ENCODE assay signal across 37 cellular contexts in the genomic region with DNA sequence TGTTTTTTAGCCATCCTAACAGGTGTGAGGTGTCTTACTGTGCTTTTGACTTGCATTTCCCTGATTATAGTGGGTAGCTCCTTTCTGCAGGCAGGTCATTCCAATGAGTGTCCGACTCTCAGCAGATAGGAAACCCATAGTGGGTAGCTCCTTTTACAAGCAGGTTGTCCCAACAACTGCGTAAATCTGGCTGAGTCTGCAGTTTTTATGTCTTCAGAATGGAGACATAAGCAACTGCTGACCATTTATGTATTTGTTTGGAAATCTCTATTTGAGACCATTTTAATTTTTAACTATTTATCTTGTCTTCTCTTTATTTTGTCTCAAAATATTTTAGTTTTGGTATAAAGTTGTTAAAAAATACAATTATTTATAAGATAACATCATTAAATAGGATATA.
"Had no signal": no experiment of that assay in that cellular context is flagged by ENCODE, and none has a peak within 500 bp of the region (broad histone marks: within the 10 kb centered on the region; RNA-seq: fewer than 3 reads in every experiment).

No MANE protein-coding gene starts in this region.

- ATAC-seq: activated CD8-positive, alpha-beta T cell treated with anti-CD3 and anti-CD28 coated beads for 36 hours; activated naive CD4-positive, alpha-beta T cell treated with anti-CD3 and anti-CD28 coated beads, Interleukin-2, amount 50 U/mL, for 72 hours; activated T-cell treated with anti-CD3 and anti-CD28 coated beads, Interleukin-2, amount 50 U/mL, for 4 hours; activated T-cell treated with anti-CD3 and anti-CD28 coated beads, Interleukin-2, amount 50 U/mL, for 72 hours; activated T-helper 17 cell treated with anti-CD3 and anti-CD28 coated beads, Interleukin-2, amount 50 U/mL, for 72 hours; body of pancreas had no signal

- H3K4me1 Mint-ChIP-seq: activated B cell treated with CpG ODN at 0.5 μM for 24 hours; activated CD4-positive, alpha-beta T cell treated with anti-CD3 and anti-CD28 coated beads, Interleukin-2, amount 10 ng/mL, durations not matched to agents 24 days and 14 days; activated naive CD8-positive, alpha-beta T cell treated with anti-CD3 and anti-CD28 coated beads for 36 hours; activated T-helper 17 cell treated with anti-CD3 and anti-CD28 coated beads, Interleukin-2, amount 50 U/mL, for 72 hours had no signal

- H3K27ac Mint-ChIP-seq: activated B cell treated with CpG ODN at 0.5 μM for 24 hours; activated CD4-positive, alpha-beta memory T cell treated with anti-CD3 and anti-CD28 coated beads for 36 hours; activated CD4-positive, alpha-beta T cell treated with anti-CD3 and anti-CD28 coated beads, Interleukin-2, amount 10 ng/mL, durations not matched to agents 24 days and 14 days; activated CD8-positive, alpha-beta T cell treated with anti-CD3 and anti-CD28 coated beads for 36 hours; activated naive CD4-positive, alpha-beta T cell treated with anti-CD3 and anti-CD28 coated beads for 36 hours; activated naive CD4-positive, alpha-beta T cell treated with anti-CD3 and anti-CD28 coated beads, Interleukin-2, amount 50 U/mL, for 72 hours; activated naive CD8-positive, alpha-beta T cell treated with anti-CD3 and anti-CD28 coated beads for 36 hours; activated T-cell treated with anti-CD3 and anti-CD28 coated beads, Interleukin-2, amount 50 U/mL, for 72 hours; activated T-helper 1 cell treated with anti-CD3 and anti-CD28 coated beads, Interleukin-12 subunit alpha, Interleukin-12 subunit beta, Interleukin-2, Interleukin-4 antibody, amounts not matched to agents 30 ng/mL and 10 ng/mL and 1 ng/mL, durations not matched to agents 14 hours and 24 hours and 36 hours; activated T-helper 17 cell treated with anti-CD3 and anti-CD28 coated beads, Interleukin-2, amount 50 U/mL, for 72 hours; T-helper 1 cell treated with Interleukin-12 subunit alpha and Interleukin-12 subunit beta and Interleukin-4 antibody, amounts not matched to agents 30 μg/mL and 1 μg/mL, for 36 hours; T-helper 2 cell treated with Interferon-gamma antibody and Interleukin-4, amounts not matched to agents 5 μg/mL and 100 μg/mL, for 36 hours had no signal

- DNase-seq: activated B cell treated with CpG ODN at 0.5 μM for 24 hours; activated CD4-positive, alpha-beta memory T cell treated with anti-CD3 and anti-CD28 coated beads for 36 hours; activated CD4-positive, alpha-beta T cell treated with anti-CD3 and anti-CD28 coated beads for 4 hours; activated CD4-positive, alpha-beta T cell treated with anti-CD3 and anti-CD28 coated beads, Interleukin-2, amount 10 ng/mL, durations not matched to agents 24 days and 14 days; activated CD4-positive, alpha-beta T cell treated with anti-CD3 and anti-CD28 coated beads, Interleukin-2, amount 50 U/mL, for 1 hour; activated CD4-positive, alpha-beta T cell treated with anti-CD3 and anti-CD28 coated beads, Interleukin-2, amount 50 U/mL, for 4 hours; activated CD4-positive, CD25-positive, alpha-beta regulatory T cell treated with anti-CD3 and anti-CD28 coated beads, Interleukin-2, amount 50 U/mL, for 72 hours; activated CD8-positive, alpha-beta memory T cell treated with anti-CD3 and anti-CD28 coated beads, Interleukin-2, amount 50 U/mL, for 4 hours; activated CD8-positive, alpha-beta T cell treated with anti-CD3 and anti-CD28 coated beads for 36 hours; activated effector memory CD4-positive, alpha-beta T cell treated with anti-CD3 and anti-CD28 coated beads, Interleukin-2, amount 50 U/mL, for 16 hours; activated gamma-delta T cell treated with Interleukin-2 at 50 U/mL for 16 hours; activated naive CD4-positive, alpha-beta T cell; activated naive CD4-positive, alpha-beta T cell treated with anti-CD3 and anti-CD28 coated beads for 36 hours; activated naive CD4-positive, alpha-beta T cell treated with anti-CD3 and anti-CD28 coated beads, Interleukin-2, amount 50 U/mL, for 16 hours; activated naive CD8-positive, alpha-beta T cell treated with anti-CD3 and anti-CD28 coated beads for 36 hours; activated T-cell treated with anti-CD3 and anti-CD28 coated beads for 4 hours; activated T-cell treated with anti-CD3 and anti-CD28 coated beads, Interleukin-2, amount 50 U/mL, for 1 hour; activated T-cell treated with anti-CD3 and anti-CD28 coated beads, Interleukin-2, amount 50 U/mL, for 4 hours; activated T-cell treated with anti-CD3 and anti-CD28 coated beads, Interleukin-2, amount 50 U/mL, for 72 hours; adrenal gland; amniotic stem cell; aorta; body of pancreas; brain microvascular endothelial cell; central memory CD4-positive, alpha-beta T cell; T-helper 1 cell; T-helper 2 cell; T-helper 9 cell had no signal

- H3K27me3 Mint-ChIP-seq: activated B cell treated with CpG ODN at 0.5 μM for 24 hours; activated CD4-positive, alpha-beta memory T cell treated with anti-CD3 and anti-CD28 coated beads for 36 hours; activated CD4-positive, alpha-beta T cell treated with anti-CD3 and anti-CD28 coated beads, Interleukin-2, amount 10 ng/mL, durations not matched to agents 24 days and 14 days; activated CD8-positive, alpha-beta T cell treated with anti-CD3 and anti-CD28 coated beads for 36 hours; activated naive CD8-positive, alpha-beta T cell treated with anti-CD3 and anti-CD28 coated beads for 36 hours; activated T-helper 17 cell treated with anti-CD3 and anti-CD28 coated beads, Interleukin-2, amount 50 U/mL, for 72 hours had no signal

- H3K36me3 Mint-ChIP-seq: activated CD4-positive, alpha-beta memory T cell treated with anti-CD3 and anti-CD28 coated beads for 36 hours; activated naive CD4-positive, alpha-beta T cell treated with anti-CD3 and anti-CD28 coated beads, Interleukin-2, amount 50 U/mL, for 72 hours; activated naive CD8-positive, alpha-beta T cell treated with anti-CD3 and anti-CD28 coated beads for 36 hours had no signal

- H3K9me3 Mint-ChIP-seq: activated B cell treated with CpG ODN at 0.5 μM for 24 hours; activated CD4-positive, alpha-beta memory T cell treated with anti-CD3 and anti-CD28 coated beads for 36 hours; activated CD4-positive, alpha-beta T cell treated with anti-CD3 and anti-CD28 coated beads, Interleukin-2, amount 10 ng/mL, durations not matched to agents 24 days and 14 days; activated CD8-positive, alpha-beta T cell treated with anti-CD3 and anti-CD28 coated beads for 36 hours; activated naive CD4-positive, alpha-beta T cell treated with anti-CD3 and anti-CD28 coated beads, Interleukin-2, amount 50 U/mL, for 72 hours; activated naive CD8-positive, alpha-beta T cell treated with anti-CD3 and anti-CD28 coated beads for 36 hours; activated T-cell treated with anti-CD3 and anti-CD28 coated beads, Interleukin-2, amount 50 U/mL, for 72 hours; activated T-helper 1 cell treated with anti-CD3 and anti-CD28 coated beads, Interleukin-12 subunit alpha, Interleukin-12 subunit beta, Interleukin-2, Interleukin-4 antibody, amounts not matched to agents 30 ng/mL and 10 ng/mL and 1 ng/mL, durations not matched to agents 14 hours and 24 hours and 36 hours; activated T-helper 17 cell treated with anti-CD3 and anti-CD28 coated beads, Interleukin-2, amount 50 U/mL, for 72 hours; T-helper 1 cell treated with Interleukin-12 subunit alpha and Interleukin-12 subunit beta and Interleukin-4 antibody, amounts not matched to agents 30 μg/mL and 1 μg/mL, for 36 hours; T-helper 2 cell treated with Interferon-gamma antibody and Interleukin-4, amounts not matched to agents 5 μg/mL and 100 μg/mL, for 36 hours had no signal

- H3K27me3 ChIP-seq: adrenal gland, body of pancreas, brain microvascular endothelial cell, breast epithelium had no signal

- H3K4me3 Mint-ChIP-seq: activated B cell treated with CpG ODN at 0.5 μM for 24 hours; activated CD4-positive, alpha-beta memory T cell treated with anti-CD3 and anti-CD28 coated beads for 36 hours; activated CD4-positive, alpha-beta T cell treated with anti-CD3 and anti-CD28 coated beads, Interleukin-2, amount 10 ng/mL, durations not matched to agents 24 days and 14 days; activated CD8-positive, alpha-beta T cell treated with anti-CD3 and anti-CD28 coated beads for 36 hours; activated naive CD4-positive, alpha-beta T cell treated with anti-CD3 and anti-CD28 coated beads for 36 hours; activated naive CD8-positive, alpha-beta T cell treated with anti-CD3 and anti-CD28 coated beads for 36 hours; activated T-cell treated with anti-CD3 and anti-CD28 coated beads, Interleukin-2, amount 50 U/mL, for 4 hours; activated T-cell treated with anti-CD3 and anti-CD28 coated beads, Interleukin-2, amount 50 U/mL, for 72 hours; activated T-helper 1 cell treated with anti-CD3 and anti-CD28 coated beads, Interleukin-12 subunit alpha, Interleukin-12 subunit beta, Interleukin-2, Interleukin-4 antibody, amounts not matched to agents 30 ng/mL and 10 ng/mL and 1 ng/mL, durations not matched to agents 14 hours and 24 hours and 36 hours; activated T-helper 17 cell treated with anti-CD3 and anti-CD28 coated beads, Interleukin-2, amount 50 U/mL, for 72 hours; T-helper 1 cell treated with Interleukin-12 subunit alpha and Interleukin-12 subunit beta and Interleukin-4 antibody, amounts not matched to agents 30 μg/mL and 1 μg/mL, for 36 hours; T-helper 2 cell treated with Interferon-gamma antibody and Interleukin-4, amounts not matched to agents 5 μg/mL and 100 μg/mL, for 36 hours had no signal

- H3K36me3 ChIP-seq: adrenal gland, brain microvascular endothelial cell, breast epithelium had no signal

- FAIRE-seq: astrocyte, TTC549 had no signal

- H3K4me1 ChIP-seq: adrenal gland, body of pancreas, breast epithelium had no signal

- H3K4me3 ChIP-seq: adrenal gland, body of pancreas, breast epithelium had no signal

- H3K9me3 ChIP-seq: adrenal gland, body of pancreas, breast epithelium had no signal

- H3K27ac ChIP-seq: adrenal gland, body of pancreas, brain microvascular endothelial cell, breast epithelium, VCaP had no signal
